9 cellular contexts compared by ENCODE assay signal in genomic region chr16:24539850-24540484, GRCh38. TPM values are rescaled to one million over a fixed set of nuclear protein-coding genes. Genes with fewer than 3 reads are reported as not detected.
DNase-seq lines count a peak whose midpoint lies in the region; ATAC-seq, FAIRE-seq and TF ChIP-seq lines count a peak whose summit lies in the region.
"Had no signal": no experiment of that assay in that cellular context is flagged by ENCODE, and none has a peak within 500 bp of the region (broad histone marks: within the 10 kb centered on the region; RNA-seq: fewer than 3 reads in every experiment).

No MANE protein-coding gene starts in this region.

- peak overlapping the region; percentile 89 for H3K4me3 ChIP-seq in astrocyte of the spinal cord (ENCODE audit: low read depth, low read length)

- TF ChIP-seq CTCF in astrocyte of the spinal cord (IDR thresholded peaks at IDR 0.05; ENCODE audit: low read depth, low read length) (no peak), D721Med (IDR thresholded peaks at IDR 0.05; ENCODE audit: insufficient read depth, missing control alignments) (no peak)

- in situ Hi-C loops in SK-MEL-5 (cut with HindIII; ENCODE audit: low pct_unique_long_range_greater_than_20kb, low sequenced_read_pairs), result no loop called here
- in situ Hi-C loops in astrocyte of the spinal cord (cut with HindIII; ENCODE audit: low sequenced_read_pairs), result no loop called here

- no peak for FAIRE-seq in D721Med (lab: Jason Lieb, UNC)
- FAIRE-seq: A204.1 had no signal

- peak; percentile 74 for DNase-seq in DMS 273 (lab: John Stamatoyannopoulos, UW; ENCODE audit: unreplicated experiment)
- DNase-seq in DMS 273 treated with DMSO at 0.1 percent for 48 hours (lab: John Stamatoyannopoulos, UW), result no peak
- DNase-seq in SK-MEL-5 (ENCODE audit: low read depth, low spot score), result peak; percentile 28
- DNase-seq in astrocyte of the spinal cord (ENCODE audit: low read depth, low spot score), result no peak
- peak; percentile 58 for DNase-seq in iPS-NIHi11 (ENCODE audit: low spot score)
- DNase-seq in stimulated activated CD4-positive, alpha-beta T cell treated with anti-CD3 and anti-CD28 coated beads, Interleukin-12 subunit alpha, Interleukin-12 subunit beta, amount 100 ng/mL, for 4 hours, result peak; percentile 50
- DNase-seq in D721Med (ENCODE audit: insufficient read length, low spot score), result no peak

- peak; percentile 27 for ATAC-seq in HG02981 (IDR thresholded peaks at IDR 0.05; ENCODE audit: unreplicated experiment)

RNA-seq across cellular contexts. Expression of gene RBBP6, which starts 0.6 kb away (rescaled TPM):
- 14.2 and 15.5 TPM in 2 replicates for total RNA-seq in SK-MEL-5 (2014; rRNA removed; shearing (Covaris generic))
- 26.3 and 31.0 TPM in 2 replicates for polyA plus RNA-seq in SK-MEL-5 (2015; cell fraction: cytosol; rRNA removed)
- polyA plus RNA-seq in SK-MEL-5 (2015; cell fraction: nucleus; rRNA removed), result 126 and 136 TPM in 2 replicates

Comparison
In these comparisons a context has a peak if more than half of its experiments do, and no peak if none do; other contexts are left out.
1. DNase-seq: peak in DMS 273 (single experiment), SK-MEL-5 (single experiment), iPS-NIHi11 (single experiment) and stimulated activated CD4-positive, alpha-beta T cell treated with anti-CD3 and anti-CD28 coated beads, Interleukin-12 subunit alpha, Interleukin-12 subunit beta, amount 100 ng/mL, for 4 hours (single experiment); none in DMS 273 treated with DMSO at 0.1 percent for 48 hours (single experiment), astrocyte of the spinal cord (single experiment) and D721Med (single experiment).